Comparison of ENCODE assay signal across 8 cellular contexts in genomic region chr2:108662207-108662612, GRCh38. TPM values are rescaled to one million over a fixed set of nuclear protein-coding genes. Genes with fewer than 3 reads are reported as not detected.
DNase-seq lines count a peak whose midpoint lies in the region; ATAC-seq and TF ChIP-seq lines count a peak whose summit lies in the region.
"Not testable (repeated sequence)": the region's sequence is repeated elsewhere in the genome, so short reads cannot be mapped to it uniquely, and the experiment has no call there.

No MANE protein-coding gene starts in this region.

- peak; percentile 18 for DNase-seq in NCI-H82 (lab: John Stamatoyannopoulos, UW)
- DNase-seq in amniotic stem cell (lab: John Stamatoyannopoulos, UW) = peak; percentile 63
- peak; percentile 79 to 81 for DNase-seq in foreskin fibroblast
- DNase-seq in myocyte (ENCODE audit: low read depth) = peak; percentile 75
- DNase-seq in tibial artery = peak; percentile 58 to 84

- H3K4me3 ChIP-seq in foreskin fibroblast (ENCODE audit: low read depth in 1 of 2, low read length in 2 of 2); tibial artery: not testable (repeated sequence)

- intact Hi-C loops in tibial artery (cut with DNase I; ENCODE audit: low total_unique reads) = not testable (repeated sequence)

- H3K27ac ChIP-seq in tibial artery = peak overlapping the region; percentile 77 to 83

- ATAC-seq in GM18499 (IDR thresholded peaks at IDR 0.05; ENCODE audit: insufficient read depth, unreplicated experiment) (peak; percentile 88), GM21576 (IDR thresholded peaks at IDR 0.05; ENCODE audit: unreplicated experiment) (peak; percentile 93), HG03103 (IDR thresholded peaks at IDR 0.05; ENCODE audit: low read depth, unreplicated experiment) (peak; percentile 95)

- peaks cover 0 to 32% (median 6%) of the 10 kb centered on the region in 4 donors for H3K4me1 ChIP-seq in tibial artery

- not testable (repeated sequence) for TF ChIP-seq CTCF in foreskin fibroblast (IDR thresholded peaks at IDR 0.05; ENCODE audit: low read depth, low read length); tibial artery (IDR thresholded peaks at IDR 0.05)

- not testable (repeated sequence) for H3K9me3 ChIP-seq in tibial artery

- H3K36me3 ChIP-seq in tibial artery = not testable (repeated sequence)

- H3K27me3 ChIP-seq in tibial artery = not testable (repeated sequence)

RNA-seq across cellular contexts. Expression of gene RANBP2, which starts 57.1 kb away (rescaled TPM):
- 94.3 and 106 TPM in 2 replicates for total RNA-seq in myocyte
- 10.1 TPM for polyA plus RNA-seq in myocyte (2012)

Comparison
In these comparisons a context has a peak if more than half of its experiments do, and no peak if none do; other contexts are left out.
1. DNase-seq: peak in every context shown above with its lines; median percentile 80 in foreskin fibroblast; 75 in myocyte; 71 in tibial artery; 63 in amniotic stem cell; 18 in NCI-H82.